21 cellular contexts compared by ENCODE assay signal in the genomic region with DNA sequence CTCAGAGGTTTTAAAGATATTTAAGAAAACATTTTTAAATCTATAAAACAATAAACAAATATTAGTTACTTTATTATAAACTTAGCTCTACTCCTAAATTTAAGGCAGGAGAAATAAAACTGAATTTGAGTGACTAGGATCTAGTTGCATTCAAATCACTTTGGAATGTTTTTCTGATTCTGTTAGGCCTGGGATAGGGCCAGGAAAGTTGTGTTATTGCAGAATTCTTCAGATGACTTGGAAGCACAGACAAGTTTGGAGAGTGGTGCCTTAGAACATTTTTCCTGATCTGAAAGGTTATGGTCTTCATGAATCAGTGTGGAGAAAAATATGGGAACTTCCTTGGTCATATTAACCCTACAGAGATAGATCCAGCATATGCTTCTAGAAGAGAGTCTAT.
"Had no signal": no experiment of that assay in that cellular context is flagged by ENCODE, and none has a peak within 500 bp of the region (broad histone marks: within the 10 kb centered on the region; RNA-seq: fewer than 3 reads in every experiment).

No MANE protein-coding gene starts in this region.

- H3K27me3 Mint-ChIP-seq: type B pancreatic cell had no signal

- H3K27me3 ChIP-seq: ovary, SJSA1 had no signal

- H3K27ac Mint-ChIP-seq: activated CD4-positive, alpha-beta memory T cell treated with anti-CD3 and anti-CD28 coated beads, Interleukin-2, amount 10 ng/mL, durations not matched to agents 7 days and 5 days; activated naive CD4-positive, alpha-beta T cell treated with anti-CD3 and anti-CD28 coated beads, Interleukin-2, amount 50 U/mL, for 24 hours; brain; dendritic cell treated with granulocyte-macrophage colony-stimulating factor and Interleukin-4, amounts not matched to agents 40 ng/mL and 50 ng/mL, for 4 days; effector memory CD8-positive, alpha-beta T cell; nephron progenitor cell; stimulated activated naive B cell treated with anti-CD40 and anti-IgM and Interleukin-4, amounts not matched to agents 10 μg/mL and 1 μg/mL and 100 μg/mL, for 72 hours; type B pancreatic cell had no signal

- H3K36me3 Mint-ChIP-seq: brain; stimulated activated naive B cell treated with anti-CD40 and anti-IgM and Interleukin-4, amounts not matched to agents 10 μg/mL and 1 μg/mL and 100 μg/mL, for 72 hours; type B pancreatic cell had no signal

- H3K4me3 Mint-ChIP-seq: activated CD4-positive, alpha-beta memory T cell treated with anti-CD3 and anti-CD28 coated beads, Interleukin-2, amount 10 ng/mL, durations not matched to agents 7 days and 5 days; activated naive CD4-positive, alpha-beta T cell treated with anti-CD3 and anti-CD28 coated beads, Interleukin-2, amount 50 U/mL, for 24 hours; brain; central memory CD8-positive, alpha-beta T cell; dendritic cell treated with granulocyte-macrophage colony-stimulating factor and Interleukin-4, amounts not matched to agents 40 ng/mL and 50 ng/mL, for 4 days; effector memory CD8-positive, alpha-beta T cell; nephron progenitor cell; stimulated activated naive B cell treated with anti-CD40 and anti-IgM and Interleukin-4, amounts not matched to agents 10 μg/mL and 1 μg/mL and 100 μg/mL, for 72 hours; type B pancreatic cell had no signal

- H3K27ac ChIP-seq: ovary, SJSA1 had no signal

- H3K4me3 ChIP-seq: ovary, SJSA1 had no signal

- ATAC-seq: effector memory CD8-positive, alpha-beta T cell; stimulated activated naive B cell treated with anti-CD40 and anti-IgM and Interleukin-4, amounts not matched to agents 10 μg/mL and 1 μg/mL and 100 μg/mL, for 72 hours had no signal

- H3K9me3 ChIP-seq: ovary, SJSA1 had no signal

- DNase-seq: activated CD4-positive, alpha-beta memory T cell treated with anti-CD3 and anti-CD28 coated beads, Interleukin-2, amount 10 ng/mL, durations not matched to agents 7 days and 5 days; activated CD4-positive, alpha-beta T cell treated with anti-CD3 and anti-CD28 coated beads for 4 hours; activated effector memory CD4-positive, alpha-beta T cell treated with anti-CD3 and anti-CD28 coated beads, Interleukin-2, amount 50 U/mL, for 16 hours; activated T-cell treated with anti-CD3 and anti-CD28 coated beads, Interleukin-2, amount 50 U/mL, for 48 hours; effector memory CD8-positive, alpha-beta T cell; foreskin fibroblast; glutamatergic neuron; kidney glomerular epithelial cell; nephron progenitor cell; ovary; stimulated activated CD4-positive, alpha-beta T cell treated with anti-CD3 and anti-CD28 coated beads, Interleukin-12 subunit alpha, Interleukin-12 subunit beta, amount 100 ng/mL, for 4 hours; stimulated activated CD4-positive, alpha-beta T cell treated with anti-CD3 and anti-CD28 coated beads, Interleukin-2, amount 100 ng/mL, for 24 hours; stimulated activated naive B cell treated with anti-CD40 and anti-IgM and Interleukin-4, amounts not matched to agents 10 μg/mL and 1 μg/mL and 100 μg/mL, for 72 hours; substantia nigra; T-helper 2 cell had no signal

- H3K4me1 Mint-ChIP-seq: activated CD4-positive, alpha-beta memory T cell treated with anti-CD3 and anti-CD28 coated beads, Interleukin-2, amount 10 ng/mL, durations not matched to agents 7 days and 5 days; activated naive CD4-positive, alpha-beta T cell treated with anti-CD3 and anti-CD28 coated beads, Interleukin-2, amount 50 U/mL, for 24 hours; brain; central memory CD8-positive, alpha-beta T cell; nephron progenitor cell; stimulated activated naive B cell treated with anti-CD40 and anti-IgM and Interleukin-4, amounts not matched to agents 10 μg/mL and 1 μg/mL and 100 μg/mL, for 72 hours had no signal

- H3K9me3 Mint-ChIP-seq: activated CD4-positive, alpha-beta memory T cell treated with anti-CD3 and anti-CD28 coated beads, Interleukin-2, amount 10 ng/mL, durations not matched to agents 7 days and 5 days; activated naive CD4-positive, alpha-beta T cell treated with anti-CD3 and anti-CD28 coated beads, Interleukin-2, amount 50 U/mL, for 24 hours; central memory CD8-positive, alpha-beta T cell; dendritic cell treated with granulocyte-macrophage colony-stimulating factor and Interleukin-4, amounts not matched to agents 40 ng/mL and 50 ng/mL, for 4 days; effector memory CD8-positive, alpha-beta T cell had no signal

- H3K36me3 ChIP-seq: ovary, SJSA1 had no signal

- H3K4me1 ChIP-seq: SJSA1 had no signal
